Comparison of ENCODE assay signal across 8 cellular contexts in genomic region chrX:39814391-39814790, GRCh38.
A peak's percentile ranks its signal among the peaks of the same experiment; 100 is the strongest.
DNase-seq lines count a peak whose midpoint lies in the region; ATAC-seq, FAIRE-seq and TF ChIP-seq lines count a peak whose summit lies in the region.

No MANE protein-coding gene starts in this region.

- no peak overlapping the region for H3K9ac ChIP-seq in neural cell (ENCODE audit: low read length)

- H3K4me3 Mint-ChIP-seq in CD8-positive, alpha-beta memory T cell: no peak overlapping the region

- no peak overlapping the region for H3K4me2 ChIP-seq in neural cell (ENCODE audit: low read length)

- H3K9me3 ChIP-seq in CD8-positive, alpha-beta memory T cell (ENCODE audit: low read length): no peaks in the 10 kb centered on the region
- no peaks in the 10 kb centered on the region for H3K9me3 ChIP-seq in neural cell (ENCODE audit: low read length)

- CTCF ChIA-PET in CD8-positive, alpha-beta memory T cell (lab: Charles Lee): interaction anchor here (1.0 to 1.4 kb wide), 6 partner anchors 40 to 454 kb away, joined by 3 to 4 read pairs (median 3); no protein-coding TSS in a partner anchor

- TF ChIP-seq CTCF in neural cell (IDR thresholded peaks at IDR 0.05; ENCODE audit: poor library complexity, severe bottlenecking): peak; percentile 27

- H3K36me3 Mint-ChIP-seq in CD8-positive, alpha-beta memory T cell: no peaks in the 10 kb centered on the region

- ATAC-seq in HG02870 (IDR thresholded peaks at IDR 0.05; ENCODE audit: unreplicated experiment): no peak
- ATAC-seq in HG03097 (IDR thresholded peaks at IDR 0.05; ENCODE audit: low FRiP score, unreplicated experiment): no peak

- TF ChIP-seq RAD21 in neural cell (conservative IDR thresholded peaks at IDR 0.05): no peak

- H4K20me1 ChIP-seq in neural cell (ENCODE audit: insufficient read depth): no peaks in the 10 kb centered on the region

- H3K27ac Mint-ChIP-seq in CD8-positive, alpha-beta memory T cell: no peak overlapping the region

- H3K79me2 ChIP-seq in neural cell (replicated peaks; ENCODE audit: insufficient read depth, low read length): no peaks in the 10 kb centered on the region

- peak; percentile 9 to 62 (median 22) for DNase-seq in CD8-positive, alpha-beta memory T cell
- DNase-seq in HTR-8/SVneo (ENCODE audit: insufficient read length, low spot score) (peak; percentile 8), SKM-1 treated with dmso at 0.1 percent for 144 hours (lab: John Stamatoyannopoulos, UW; ENCODE audit: unreplicated experiment) (peak; percentile 7), dedifferentiated amniotic fluid mesenchymal stem cell (ENCODE audit: extremely low spot score) (peak; percentile 19), posterior vena cava (ENCODE audit: low spot score) (no peak)

- H3K27ac ChIP-seq in CD8-positive, alpha-beta memory T cell (ENCODE audit: low read depth, low read length): no peak overlapping the region
- no peak overlapping the region for H3K27ac ChIP-seq in neural cell (ENCODE audit: low read length)

- peaks cover 0 to 27% of the 10 kb centered on the region in 2 donors for H3K27me3 Mint-ChIP-seq in CD8-positive, alpha-beta memory T cell

- no peaks in the 10 kb centered on the region for H3K27me3 ChIP-seq in CD8-positive, alpha-beta memory T cell (ENCODE audit: insufficient read depth, low read length, poor library complexity, severe bottlenecking)
- no peaks in the 10 kb centered on the region for H3K27me3 ChIP-seq in neural cell (ENCODE audit: insufficient read depth, low read depth, low read length)

- no peak overlapping the region for H2AFZ ChIP-seq in neural cell (ENCODE audit: low read depth, low read length)

- H3K9me3 Mint-ChIP-seq in CD8-positive, alpha-beta memory T cell: no peaks in the 10 kb centered on the region

- peak; percentile 36 for FAIRE-seq in HTR-8/SVneo (lab: Jason Lieb, UNC)

- no peak overlapping the region for H3K4me3 ChIP-seq in CD8-positive, alpha-beta memory T cell (ENCODE audit: low read length)
- no peak overlapping the region for H3K4me3 ChIP-seq in neural cell (ENCODE audit: low read length)

- intact Hi-C loops in posterior vena cava (cut with DNase I): loop anchor here (10.0 kb wide), 3 partner anchors 60 to 340 kb away; no protein-coding TSS in a partner anchor

- peaks cover 6 to 18% (median 8%) of the 10 kb centered on the region in 3 donors for H3K4me1 Mint-ChIP-seq in CD8-positive, alpha-beta memory T cell

- H3K4me1 ChIP-seq in CD8-positive, alpha-beta memory T cell (ENCODE audit: insufficient read depth, low read length): no peaks in the 10 kb centered on the region

- H3K9me2 ChIP-seq in neural cell (ENCODE audit: insufficient read depth, low read length): no peaks in the 10 kb centered on the region

- no peaks in the 10 kb centered on the region for H3K36me3 ChIP-seq in CD8-positive, alpha-beta memory T cell (ENCODE audit: insufficient read depth, low read length)
- no peaks in the 10 kb centered on the region for H3K36me3 ChIP-seq in neural cell (ENCODE audit: insufficient read depth, low read length)

- POLR2A ChIA-PET in CD8-positive, alpha-beta memory T cell (lab: Charles Lee): interaction anchor here (0.5 kb wide), 1 partner anchor 56 kb away, joined by 3 read pairs; no protein-coding TSS in a partner anchor

- TF ChIP-seq EP300 in neural cell (conservative IDR thresholded peaks at IDR 0.05; ENCODE audit: poor library complexity, severe bottlenecking): no peak

- no peaks in the 10 kb centered on the region for H3F3A ChIP-seq in neural cell (ENCODE audit: insufficient read depth, low read length, poor library complexity, severe bottlenecking)

TF ChIP-seq in neural cell, 6 proteins besides CTCF, POLR2A, EP300 and RAD21:
- TF ChIP-seq SMC3 (conservative IDR thresholded peaks at IDR 0.05; ENCODE audit: poor library complexity): no peak
- no peak for TF ChIP-seq POLR2AphosphoS5 (IDR thresholded peaks at IDR 0.05)
- TF ChIP-seq TAF1 (IDR thresholded peaks at IDR 0.05; ENCODE audit: low read depth): no peak
